Comparison of ENCODE assay signal across 26 cellular contexts in genomic region chr11:46044601-46045000, GRCh38.
"Had no signal": no experiment of that assay in that cellular context is flagged by ENCODE, and none has a peak within 500 bp of the region (broad histone marks: within the 10 kb centered on the region; RNA-seq: fewer than 3 reads in every experiment).

No MANE protein-coding gene starts in this region.

- H3K4me3 ChIP-seq: left ventricle myocardium inferior, lung, neural progenitor cell, psoas muscle, right atrium auricular region, right lobe of liver, smooth muscle cell, tibial nerve, vagina had no signal

- H3K4me3 Mint-ChIP-seq: naive thymus-derived CD8-positive, alpha-beta T cell; nephron progenitor cell; neural progenitor cell; stimulated activated memory B cell treated with anti-CD40 and anti-IgM and Interleukin-4, amounts not matched to agents 10 μg/mL and 1 μg/mL and 100 μg/mL, for 72 hours; stimulated activated naive CD8-positive, alpha-beta T cell treated with anti-CD3 and anti-CD28 coated beads, Interleukin-15, amount 100 ng/mL, for 72 hours; type B pancreatic cell had no signal

- H3K36me3 ChIP-seq: neural progenitor cell, right atrium auricular region, right lobe of liver, tibial nerve, vagina had no signal

- FAIRE-seq: kidney had no signal

- ATAC-seq: naive thymus-derived CD8-positive, alpha-beta T cell; psoas muscle; right lobe of liver; stimulated activated memory B cell treated with anti-CD40 and anti-IgM and Interleukin-4, amounts not matched to agents 10 μg/mL and 1 μg/mL and 100 μg/mL, for 72 hours; stimulated activated naive CD8-positive, alpha-beta T cell treated with anti-CD3 and anti-CD28 coated beads, Interleukin-15, amount 100 ng/mL, for 72 hours had no signal

- H3K9ac ChIP-seq: neural progenitor cell, parathyroid adenoma had no signal

- H3K27me3 ChIP-seq: neural progenitor cell, neutrophil, right atrium auricular region, right lobe of liver, tibial nerve, vagina had no signal

- H3K9me3 Mint-ChIP-seq: nephron progenitor cell; stimulated activated memory B cell treated with anti-CD40 and anti-IgM and Interleukin-4, amounts not matched to agents 10 μg/mL and 1 μg/mL and 100 μg/mL, for 72 hours; type B pancreatic cell had no signal

- H3K4me1 ChIP-seq: right lobe of liver had no signal

- H3K27ac Mint-ChIP-seq: neural progenitor cell; stimulated activated memory B cell treated with anti-CD40 and anti-IgM and Interleukin-4, amounts not matched to agents 10 μg/mL and 1 μg/mL and 100 μg/mL, for 72 hours; stimulated activated naive CD8-positive, alpha-beta T cell treated with anti-CD3 and anti-CD28 coated beads, Interleukin-15, amount 100 ng/mL, for 72 hours; type B pancreatic cell had no signal

- H3K4me2 ChIP-seq: neural progenitor cell, smooth muscle cell had no signal

- H3K9me3 ChIP-seq: left ventricle myocardium inferior, neutrophil, psoas muscle, right atrium auricular region, right lobe of liver, tibial nerve, vagina had no signal

- H3K27me3 Mint-ChIP-seq: naive thymus-derived CD8-positive, alpha-beta T cell; stimulated activated memory B cell treated with anti-CD40 and anti-IgM and Interleukin-4, amounts not matched to agents 10 μg/mL and 1 μg/mL and 100 μg/mL, for 72 hours; stimulated activated naive CD8-positive, alpha-beta T cell treated with anti-CD3 and anti-CD28 coated beads, Interleukin-15, amount 100 ng/mL, for 72 hours; type B pancreatic cell had no signal

- DNase-seq: hippocampal formation; kidney; left ventricle myocardium inferior; midbrain; naive thymus-derived CD8-positive, alpha-beta T cell; nephron progenitor cell; occipital lobe; psoas muscle; right lobe of liver; stimulated activated CD4-positive, alpha-beta T cell treated with anti-CD3 and anti-CD28 coated beads, Interleukin-1b, Interleukin-23, amount 100 ng/mL, for 48 hours; stimulated activated CD4-positive, alpha-beta T cell treated with anti-CD3 and anti-CD28 coated beads, Interleukin-2, amount 100 ng/mL, for 48 hours; stimulated activated CD4-positive, alpha-beta T cell treated with anti-CD3 and anti-CD28 coated beads, Interleukin-4, amount 100 ng/mL, for 4 hours; stimulated activated CD8-positive, alpha-beta memory T cell treated with anti-CD3 and anti-CD28 coated beads, Interleukin-4, amount 100 ng/mL, for 48 hours; stimulated activated naive CD4-positive, alpha-beta T cell treated with Interleukin-2 at 50 U/mL for 16 hours; stimulated activated naive CD8-positive, alpha-beta T cell treated with anti-CD3 and anti-CD28 coated beads, Interleukin-15, amount 100 ng/mL, for 72 hours; substantia nigra had no signal

- H3K27ac ChIP-seq: left ventricle myocardium inferior, neural progenitor cell, neutrophil, parathyroid adenoma, psoas muscle, right atrium auricular region, right lobe of liver, tibial nerve, vagina had no signal
